33 cellular contexts compared by ENCODE assay signal in genomic region chr2:28477645-28478044, GRCh38. TPM values are rescaled to one million over a fixed set of nuclear protein-coding genes. Genes with fewer than 3 reads are reported as not detected.
"Had no signal": no experiment of that assay in that cellular context is flagged by ENCODE, and none has a peak within 500 bp of the region (broad histone marks: within the 10 kb centered on the region; RNA-seq: fewer than 3 reads in every experiment).

No MANE protein-coding gene starts in this region.

- H3K4me1 Mint-ChIP-seq: activated B cell treated with CpG ODN at 0.5 μM for 24 hours; activated naive CD4-positive, alpha-beta T cell treated with anti-CD3 and anti-CD28 coated beads, Interleukin-2, amount 50 U/mL, for 24 hours; activated naive CD8-positive, alpha-beta T cell treated with anti-CD3 and anti-CD28 coated beads, Interleukin-2, amount 10 ng/mL, durations not matched to agents 7 days and 5 days; activated T-helper 17 cell treated with anti-CD3 and anti-CD28 coated beads, Interleukin-2, amount 50 U/mL, for 72 hours; central memory CD8-positive, alpha-beta T cell had no signal

- H3K27me3 ChIP-seq: ascending aorta, cardiac muscle cell had no signal

- H3K36me3 Mint-ChIP-seq: activated CD4-positive, alpha-beta memory T cell treated with anti-CD3 and anti-CD28 coated beads for 36 hours; activated naive CD8-positive, alpha-beta T cell treated with anti-CD3 and anti-CD28 coated beads, Interleukin-2, amount 10 ng/mL, durations not matched to agents 7 days and 5 days had no signal

- H3K9me3 Mint-ChIP-seq: activated B cell treated with CpG ODN at 0.5 μM for 24 hours; activated naive CD4-positive, alpha-beta T cell treated with anti-CD3 and anti-CD28 coated beads, Interleukin-2, amount 50 U/mL, for 24 hours; activated T-helper 17 cell treated with anti-CD3 and anti-CD28 coated beads, Interleukin-2, amount 50 U/mL, for 72 hours; central memory CD8-positive, alpha-beta T cell had no signal

- H3K27ac ChIP-seq: ascending aorta, cardiac muscle cell, PC-9, VCaP had no signal

- H3K27ac Mint-ChIP-seq: activated B cell treated with CpG ODN at 0.5 μM for 24 hours; activated CD4-positive, alpha-beta memory T cell treated with anti-CD3 and anti-CD28 coated beads for 36 hours; activated naive CD4-positive, alpha-beta T cell treated with anti-CD3 and anti-CD28 coated beads, Interleukin-2, amount 50 U/mL, for 24 hours; activated naive CD8-positive, alpha-beta T cell treated with anti-CD3 and anti-CD28 coated beads, Interleukin-2, amount 10 ng/mL, durations not matched to agents 7 days and 5 days; activated T-cell treated with anti-CD3 and anti-CD28 coated beads, Interleukin-2, amount 50 U/mL, for 72 hours; activated T-helper 17 cell treated with anti-CD3 and anti-CD28 coated beads, Interleukin-2, amount 50 U/mL, for 72 hours had no signal

- H3K4me3 ChIP-seq: ascending aorta, cardiac muscle cell, K562, PC-9 had no signal

- H3K9me3 ChIP-seq: ascending aorta had no signal

- H3K4me1 ChIP-seq: ascending aorta had no signal

- DNase-seq: activated B cell treated with CpG ODN at 0.5 μM for 24 hours; activated CD4-positive, alpha-beta memory T cell treated with anti-CD3 and anti-CD28 coated beads for 36 hours; activated CD4-positive, alpha-beta T cell treated with anti-CD3 and anti-CD28 coated beads for 4 hours; activated CD4-positive, alpha-beta T cell treated with anti-CD3 and anti-CD28 coated beads, Interleukin-2, amount 50 U/mL, for 1 hour; activated CD4-positive, CD25-positive, alpha-beta regulatory T cell treated with anti-CD3 and anti-CD28 coated beads, Interleukin-2, amount 50 U/mL, for 72 hours; activated gamma-delta T cell; activated naive CD4-positive, alpha-beta T cell treated with Interleukin-2 at 50 U/mL for 16 hours; activated naive CD8-positive, alpha-beta T cell treated with anti-CD3 and anti-CD28 coated beads, Interleukin-2, amount 10 ng/mL, durations not matched to agents 7 days and 5 days; activated T-cell treated with anti-CD3 and anti-CD28 coated beads for 4 hours; activated T-cell treated with anti-CD3 and anti-CD28 coated beads, Interleukin-2, amount 50 U/mL, for 72 hours; amygdala; Karpas-422; NCI-H1048; NCI-H1105 treated with DMSO at 0.1 percent for 48 hours; NCI-H1436; NCI-H1694 treated with DMSO at 0.1 percent for 48 hours; NCI-H2029; NCI-H345; NCI-H524 treated with DMSO at 0.1 percent for 48 hours; PC-9; Right ventricle myocardium superior; SW 1271; T-helper 1 cell; T-helper 2 cell; T-helper 9 cell had no signal

- H3K36me3 ChIP-seq: ascending aorta, cardiac muscle cell had no signal

- ATAC-seq: activated T-helper 17 cell treated with anti-CD3 and anti-CD28 coated beads, Interleukin-2, amount 50 U/mL, for 72 hours; K562 had no signal

- H3K4me3 Mint-ChIP-seq: activated B cell treated with CpG ODN at 0.5 μM for 24 hours; activated CD4-positive, alpha-beta memory T cell treated with anti-CD3 and anti-CD28 coated beads for 36 hours; activated naive CD4-positive, alpha-beta T cell treated with anti-CD3 and anti-CD28 coated beads, Interleukin-2, amount 50 U/mL, for 24 hours; activated naive CD8-positive, alpha-beta T cell treated with anti-CD3 and anti-CD28 coated beads, Interleukin-2, amount 10 ng/mL, durations not matched to agents 7 days and 5 days; activated T-cell treated with anti-CD3 and anti-CD28 coated beads, Interleukin-2, amount 50 U/mL, for 72 hours; activated T-helper 17 cell treated with anti-CD3 and anti-CD28 coated beads, Interleukin-2, amount 50 U/mL, for 72 hours; central memory CD8-positive, alpha-beta T cell had no signal

- H3K27me3 Mint-ChIP-seq: activated naive CD4-positive, alpha-beta T cell treated with anti-CD3 and anti-CD28 coated beads, Interleukin-2, amount 50 U/mL, for 24 hours; activated T-helper 17 cell treated with anti-CD3 and anti-CD28 coated beads, Interleukin-2, amount 50 U/mL, for 72 hours; central memory CD8-positive, alpha-beta T cell had no signal

RNA-seq across cellular contexts. Expression of gene PLB1, which starts 18.2 kb away (rescaled TPM):
- total RNA-seq: OCI-LY7 had no signal
